Comparison of ENCODE assay signal across 8 cellular contexts in the genomic region with DNA sequence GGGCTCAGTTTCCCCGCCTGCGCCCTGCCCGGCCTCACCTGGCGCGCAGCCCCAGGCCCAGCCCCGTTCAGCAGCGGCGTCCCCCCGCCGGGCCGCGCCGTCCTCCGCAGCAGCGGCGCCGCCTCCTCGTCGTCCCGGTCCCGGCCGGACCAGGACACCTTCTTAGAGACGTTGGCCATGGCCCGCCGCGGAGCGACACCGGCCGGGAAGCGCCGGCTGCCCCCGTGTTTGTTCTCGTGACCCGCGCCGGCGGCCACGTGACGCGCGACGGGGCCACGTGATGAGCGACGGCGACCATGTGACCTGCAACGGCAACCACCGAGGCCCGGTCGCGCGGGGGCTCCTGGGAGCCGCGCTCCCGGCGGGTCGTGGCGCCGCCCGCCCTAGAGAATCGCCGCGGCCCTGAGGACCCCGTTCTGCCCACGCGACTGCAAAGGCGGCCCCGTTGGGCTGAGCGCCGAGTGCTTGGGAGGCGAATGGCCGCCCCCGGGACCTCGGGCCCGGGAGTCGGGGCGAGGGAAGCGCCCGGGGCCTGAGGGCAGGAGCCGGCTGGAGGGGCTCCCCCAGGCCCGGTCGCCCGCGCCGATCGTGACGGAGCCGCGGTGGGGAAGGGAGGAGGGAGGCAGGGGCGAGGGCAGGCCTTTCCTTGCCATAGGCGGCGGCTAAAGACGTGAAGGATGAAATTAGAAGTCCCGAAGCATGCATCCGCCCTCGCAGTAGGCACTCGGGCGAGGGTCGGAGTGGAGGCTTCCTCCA. TPM values are rescaled to one million over a fixed set of nuclear protein-coding genes. Genes with fewer than 3 reads are reported as not detected.
A peak's percentile ranks its signal among the peaks of the same experiment; 100 is the strongest.
DNase-seq lines count a peak whose midpoint lies in the region; ATAC-seq and TF ChIP-seq lines count a peak whose summit lies in the region.

A gene with protein sequence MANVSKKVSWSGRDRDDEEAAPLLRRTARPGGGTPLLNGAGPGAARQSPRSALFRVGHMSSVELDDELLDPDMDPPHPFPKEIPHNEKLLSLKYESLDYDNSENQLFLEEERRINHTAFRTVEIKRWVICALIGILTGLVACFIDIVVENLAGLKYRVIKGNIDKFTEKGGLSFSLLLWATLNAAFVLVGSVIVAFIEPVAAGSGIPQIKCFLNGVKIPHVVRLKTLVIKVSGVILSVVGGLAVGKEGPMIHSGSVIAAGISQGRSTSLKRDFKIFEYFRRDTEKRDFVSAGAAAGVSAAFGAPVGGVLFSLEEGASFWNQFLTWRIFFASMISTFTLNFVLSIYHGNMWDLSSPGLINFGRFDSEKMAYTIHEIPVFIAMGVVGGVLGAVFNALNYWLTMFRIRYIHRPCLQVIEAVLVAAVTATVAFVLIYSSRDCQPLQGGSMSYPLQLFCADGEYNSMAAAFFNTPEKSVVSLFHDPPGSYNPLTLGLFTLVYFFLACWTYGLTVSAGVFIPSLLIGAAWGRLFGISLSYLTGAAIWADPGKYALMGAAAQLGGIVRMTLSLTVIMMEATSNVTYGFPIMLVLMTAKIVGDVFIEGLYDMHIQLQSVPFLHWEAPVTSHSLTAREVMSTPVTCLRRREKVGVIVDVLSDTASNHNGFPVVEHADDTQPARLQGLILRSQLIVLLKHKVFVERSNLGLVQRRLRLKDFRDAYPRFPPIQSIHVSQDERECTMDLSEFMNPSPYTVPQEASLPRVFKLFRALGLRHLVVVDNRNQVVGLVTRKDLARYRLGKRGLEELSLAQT (minus strand): TSS at position 233 of the 756 bp plus-strand sequence. CDS start 54 bp downstream, at position 179.

- TF ChIP-seq POLR2A in tibial nerve (IDR thresholded peaks at IDR 0.05), result peak; percentile 85 to 87

- POLR2A ChIA-PET in GM10248 (lab: Yijun Ruan, JAX), result no interaction called here
- POLR2A ChIA-PET in HEK293T (lab: Yijun Ruan, JAX), result interaction anchor here (0.9 to 1.0 kb wide), 2 partner anchors 16 to 18 kb away, joined by 3 to 6 read pairs; a partner anchor contains a TSS
- POLR2A ChIA-PET in T-cell (lab: Charles Lee), result no interaction called here

- H3K4me3 Mint-ChIP-seq in T-cell, result peak within 1 kb of the TSS; percentile 76 to 81 (median 77)

- H3K4me1 ChIP-seq in adipocyte (ENCODE audit: control insufficient read depth, insufficient read depth, low read length) (peaks cover 36% of the 10 kb centered on the region), cardiac muscle cell (ENCODE audit: low read depth) (peaks cover 4% of the 10 kb centered on the region), tibial nerve (peaks cover 0 to 48% (median 13%) of the 10 kb centered on the region in 4 donors)

- H3K9ac ChIP-seq in adipocyte (ENCODE audit: low read length), result peak within 1 kb of the TSS; percentile 95

- peak within 1 kb of the TSS; percentile 86 to 87 for H3K27ac Mint-ChIP-seq in T-cell

- no peaks in the 10 kb centered on the region for H3K36me3 Mint-ChIP-seq in T-cell

- peak within 1 kb of the TSS; percentile 86 for H3K4me3 ChIP-seq in adipocyte (ENCODE audit: low read length)
- H3K4me3 ChIP-seq in cardiac muscle cell, result peak within 1 kb of the TSS; percentile 48
- peak within 1 kb of the TSS; percentile 60 to 100 (median 98) for H3K4me3 ChIP-seq in tibial nerve

- peak; percentile 62 to 93 for TF ChIP-seq EP300 in tibial nerve (IDR thresholded peaks at IDR 0.05)

- TF ChIP-seq CTCF in GM10248 (IDR thresholded peaks at IDR 0.05; ENCODE audit: control extremely low read depth, extremely low read depth, low read depth, missing control alignments), result no peak
- no peak for TF ChIP-seq CTCF in cardiac muscle cell (IDR thresholded peaks at IDR 0.05; ENCODE audit: low read depth, low read length)
- TF ChIP-seq CTCF in tibial nerve (IDR thresholded peaks at IDR 0.05), result peak in 2 of 5 experiments; percentile 29 to 51

- DNase-seq in GM10248 (ENCODE audit: extremely low spot score) (peak; percentile 98), HEK293T (ENCODE audit: extremely low spot score) (peak; percentile 95), MV-4-11 (lab: John Stamatoyannopoulos, UW) (peak; percentile 67), T-cell (peak; percentile 67 to 86 (median 80)), adipocyte (ENCODE audit: low read depth) (peak; percentile 93), cardiac muscle cell (ENCODE audit: low read depth in 1 of 2, low spot score in 1 of 2) (peak; percentile 88 to 91), pons (ENCODE audit: low spot score) (peak; percentile 36), tibial nerve (ENCODE audit: low spot score in 2 of 2) (peak; percentile 92)

- H3K36me3 ChIP-seq in adipocyte (ENCODE audit: control insufficient read depth, insufficient read depth, low read length, severe bottlenecking) (no peaks in the 10 kb centered on the region), cardiac muscle cell (no peaks in the 10 kb centered on the region), tibial nerve (peaks cover 0 to 6% (median 0%) of the 10 kb centered on the region in 3 donors)

- no peaks in the 10 kb centered on the region for H3K9me3 Mint-ChIP-seq in T-cell

- H3K27ac ChIP-seq in cardiac muscle cell (peak within 1 kb of the TSS; percentile 83), tibial nerve (peak within 1 kb of the TSS; percentile 80 to 97 (median 95))

- peaks cover 29 to 40% (median 38%) of the 10 kb centered on the region in 3 donors for H3K4me1 Mint-ChIP-seq in T-cell

- CTCF ChIA-PET in GM10248 (lab: Yijun Ruan, JAX) (no interaction called here), HEK293T (lab: Yijun Ruan, JAX) (no interaction called here), T-cell (lab: Charles Lee) (no interaction called here)

- peak; percentile 88 to 95 (median 94) for ATAC-seq in T-cell (replicated peaks in 1 of 4)

- H3K27me3 ChIP-seq in adipocyte (replicated peaks; ENCODE audit: control insufficient read depth, insufficient read depth, low read length), result no peaks in the 10 kb centered on the region
- H3K27me3 ChIP-seq in cardiac muscle cell, result no peaks in the 10 kb centered on the region
- no peaks in the 10 kb centered on the region for H3K27me3 ChIP-seq in tibial nerve

- WGBS in tibial nerve, 2 donors, result 0 to 2% methylated on average over 16 to 50 of the region's 99 CpGs

- H3K9me3 ChIP-seq in adipocyte (ENCODE audit: control insufficient read depth, low read length) (no peaks in the 10 kb centered on the region), cardiac muscle cell (ENCODE audit: low read depth) (no peaks in the 10 kb centered on the region), tibial nerve (no peaks in the 10 kb centered on the region)

- H3K27me3 Mint-ChIP-seq in T-cell, result no peaks in the 10 kb centered on the region

TF ChIP-seq in HEK293T, 16 proteins besides CTCF, POLR2A, EP300 and RAD21:
- peak; percentile 83 for TF ChIP-seq L3MBTL2 (conservative IDR thresholded peaks at IDR 0.05)
- TF ChIP-seq FOXK2 (IDR thresholded peaks at IDR 0.05), result no peak

RNA-seq across cellular contexts. Expression of the gene that starts here (rescaled TPM):
- 100 to 1,000 TPM in 3 of 5 donors, 10 to 100 TPM in 2; 77.1 to 141 (median 114) TPM for total RNA-seq in T-cell
- 50.1 and 86.2 TPM in 2 replicates for total RNA-seq in cardiac muscle cell
- polyA plus RNA-seq in cardiac muscle cell, result 47.0 and 57.6 TPM in 2 replicates
- total RNA-seq in tibial nerve, result 100 to 1,000 TPM in 2 of 4 donors, 10 to 100 TPM in 2; 38.7 to 136 (median 73.1) TPM

Comparison
In these comparisons a context has a peak if more than half of its experiments do, and no peak if none do; other contexts are left out.
1. Peak in every context shown above with its lines: DNase-seq, ATAC-seq, H3K4me3 ChIP-seq and H3K27ac ChIP-seq.
2. DNase-seq: peak in every context shown above with its lines; median percentile 98 in GM10248; 95 in HEK293T; 93 in adipocyte; 92 in tibial nerve; 90 in cardiac muscle cell; 80 in T-cell; 67 in MV-4-11; 36 in pons.
3. H3K4me3 ChIP-seq: peak in every context shown above with its lines; median percentile 98 in tibial nerve; 86 in adipocyte; 48 in cardiac muscle cell.